Comparison of ENCODE assay signal across 8 cellular contexts in genomic region chr6:683742-684440, GRCh38. TPM values are rescaled to one million over a fixed set of nuclear protein-coding genes. Genes with fewer than 3 reads are reported as not detected.
DNase-seq lines count a peak whose midpoint lies in the region; ATAC-seq and TF ChIP-seq lines count a peak whose summit lies in the region.
"Had no signal": no experiment of that assay in that cellular context is flagged by ENCODE, and none has a peak within 500 bp of the region (broad histone marks: within the 10 kb centered on the region; RNA-seq: fewer than 3 reads in every experiment).

No MANE protein-coding gene starts in this region.

- peak; percentile 68 for DNase-seq in GM03348 (ENCODE audit: low spot score)
- peak; percentile 76 for DNase-seq in NCI-H146 (lab: John Stamatoyannopoulos, UW)
- DNase-seq in astrocyte of the spinal cord (ENCODE audit: low read depth, low spot score) = peak; percentile 80
- peak in 1 of 2 donors; percentile 45 for DNase-seq in left lung
- DNase-seq in vagina (ENCODE audit: extremely low spot score in 2 of 2) = no peak
- no peak for DNase-seq in NCI-H226

- no peaks in the 10 kb centered on the region for H3K9me3 ChIP-seq in left lung
- no peaks in the 10 kb centered on the region for H3K9me3 ChIP-seq in vagina

- peaks cover 0 to 8% of the 10 kb centered on the region in 2 donors for H3K36me3 ChIP-seq in left lung
- H3K36me3 ChIP-seq in vagina = no peaks in the 10 kb centered on the region

- TF ChIP-seq POLR2A in vagina (IDR thresholded peaks at IDR 0.05) = no peak

- intact Hi-C loops in left lung (cut with DNase I) (no loop called here), vagina (cut with DNase I) (no loop called here)

- TF ChIP-seq CTCF in astrocyte of the spinal cord (IDR thresholded peaks at IDR 0.05; ENCODE audit: low read depth, low read length) (no peak), left lung (IDR thresholded peaks at IDR 0.05) (no peak), vagina (IDR thresholded peaks at IDR 0.05) (no peak)

- H3K27me3 ChIP-seq in left lung (no peaks in the 10 kb centered on the region), vagina (no peaks in the 10 kb centered on the region)

- peak overlapping the region; percentile 29 for H3K4me3 ChIP-seq in astrocyte of the spinal cord (ENCODE audit: low read depth, low read length)
- H3K4me3 ChIP-seq in left lung = no peak overlapping the region
- H3K4me3 ChIP-seq in vagina = peak overlapping the region; percentile 9 to 26

- in situ Hi-C loops in astrocyte of the spinal cord (cut with HindIII; ENCODE audit: low sequenced_read_pairs) = no loop called here

- H3K4me1 ChIP-seq in left lung (peaks cover 7 to 28% of the 10 kb centered on the region in 2 donors), vagina (peaks cover 24% of the 10 kb centered on the region)

- ATAC-seq in left lung (peak; percentile 80), HG02840 (IDR thresholded peaks at IDR 0.05; ENCODE audit: low FRiP score, unreplicated experiment) (no peak)

- H3K27ac ChIP-seq in left lung (peak overlapping the region in 1 of 2 donors; percentile 28), vagina (peak overlapping the region; percentile 40)
- H3K27ac ChIP-seq: VCaP had no signal

RNA-seq across cellular contexts. Expression of gene EXOC2, which starts 9.0 kb away (rescaled TPM):
- total RNA-seq in left lung (10 to 100 TPM; 19.8 to 23.2 TPM), vagina (23.6 TPM)

RNA-seq across cellular contexts. Expression of gene HUS1B, which starts 27.0 kb away (rescaled TPM):
- 1 to 10 TPM in 1 of 2 donors, under 1 TPM in 1; 0.41 to 1.2 TPM for total RNA-seq in left lung
- total RNA-seq in vagina = 0.98 TPM

Comparison
In these comparisons a context has a peak if more than half of its experiments do, and no peak if none do; other contexts are left out.
1. DNase-seq: peak in GM03348 (single experiment), NCI-H146 (single experiment) and astrocyte of the spinal cord (single experiment); none in vagina (0 of 2) and NCI-H226 (single experiment).
2. H3K4me3 ChIP-seq: peak in astrocyte of the spinal cord (single experiment) and vagina (2 of 2); none in left lung (0 of 2).